Comparison of ENCODE assay signal across 1 cellular context in the genomic region with DNA sequence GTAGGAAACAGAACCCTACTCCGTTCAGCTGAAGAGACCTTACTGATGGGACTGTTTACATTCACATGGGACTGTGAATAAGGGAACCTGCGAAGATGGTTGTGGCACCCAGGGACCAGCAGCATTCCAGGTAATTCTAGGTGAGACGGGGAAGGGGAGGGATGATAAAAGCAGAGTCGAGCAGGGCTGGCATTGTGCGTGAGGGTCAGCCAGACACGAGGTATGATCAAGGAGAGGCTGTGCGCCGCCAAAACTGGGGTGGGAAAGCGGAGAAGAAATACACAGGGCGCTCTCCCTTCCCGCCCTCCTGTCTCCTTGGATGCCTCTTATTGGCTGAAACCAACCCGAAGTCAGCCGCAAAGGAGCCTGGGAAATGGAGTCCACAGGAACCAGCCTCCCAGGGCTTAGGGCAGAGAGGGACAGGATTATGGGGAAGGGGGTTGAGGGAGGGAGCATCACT.
A peak's percentile ranks its signal among the peaks of the same experiment; 100 is the strongest.
TF ChIP-seq lines count a peak whose summit lies in the region.

No MANE protein-coding gene starts in this region.

TF ChIP-seq in GM12878, 131 proteins besides CTCF, POLR2A, EP300 and RAD21 (continued from another document):
- TF ChIP-seq RB1 (IDR thresholded peaks at IDR 0.05; ENCODE audit: borderline replicate concordance) (0 out of 2 replicates have a peak, but pooled peaks have one; percentile 67), CREB1 (IDR thresholded peaks at IDR 0.05; ENCODE audit: low read depth) (0 out of 2 replicates have a peak, but pooled peaks have one; percentile 23), IKZF1 (conservative IDR thresholded peaks at IDR 0.05) (peak; percentile 31; the same call in 1 of the 2 replicates), SIX5 (IDR thresholded peaks at IDR 0.05; ENCODE audit: low read depth, low read length, severe bottlenecking) (peak; percentile 85)
